Comparison of ENCODE assay signal across 8 cellular contexts in genomic region chr11:110077866-110078325, GRCh38. TPM values are rescaled to one million over a fixed set of nuclear protein-coding genes. Genes with fewer than 3 reads are reported as not detected.
A peak's percentile ranks its signal among the peaks of the same experiment; 100 is the strongest.
DNase-seq lines count a peak whose midpoint lies in the region; ATAC-seq and TF ChIP-seq lines count a peak whose summit lies in the region.

No MANE protein-coding gene starts in this region.

- peaks cover 13% of the 10 kb centered on the region for H3K27me3 Mint-ChIP-seq in activated CD4-positive, alpha-beta T cell treated with anti-CD3 and anti-CD28 coated beads for 36 hours

- H3K27me3 ChIP-seq in PC-3 (ENCODE audit: low read length) = no peaks in the 10 kb centered on the region

- intact Hi-C loops in activated CD4-positive, alpha-beta T cell treated with anti-CD3 and anti-CD28 coated beads for 36 hours (cut with DNase I, micrococcal nuclease) = loop anchor here in 1 of 2 experiments (1.0 to 5.0 kb wide), 2 partner anchors 12 to 91 kb away; no protein-coding TSS in a partner anchor
- intact Hi-C loops in PC-3 (cut with micrococcal nuclease) = loop anchor here (1.0 to 5.0 kb wide), 2 partner anchors 9 to 354 kb away; no protein-coding TSS in a partner anchor

- H3K27ac ChIP-seq in PC-3 (ENCODE audit: low read length) = peak overlapping the region; percentile 95

- H3K9me3 Mint-ChIP-seq in activated CD4-positive, alpha-beta T cell treated with anti-CD3 and anti-CD28 coated beads for 36 hours (ENCODE audit: low read depth) = peaks cover 2% of the 10 kb centered on the region

- H3K9ac ChIP-seq in PC-3 (ENCODE audit: low read length) = peak overlapping the region; percentile 81

- no peaks in the 10 kb centered on the region for H3K36me3 Mint-ChIP-seq in activated CD4-positive, alpha-beta T cell treated with anti-CD3 and anti-CD28 coated beads for 36 hours (ENCODE audit: low read depth)

- H3K4me1 Mint-ChIP-seq in activated CD4-positive, alpha-beta T cell treated with anti-CD3 and anti-CD28 coated beads for 36 hours = peaks cover 17% of the 10 kb centered on the region

- peaks cover 5% of the 10 kb centered on the region for H3K36me3 ChIP-seq in PC-3 (ENCODE audit: low read depth, low read length)

- POLR2A ChIA-PET in activated CD4-positive, alpha-beta T cell treated with anti-CD3 and anti-CD28 coated beads for 36 hours (lab: Charles Lee) = interaction anchor here (0.7 kb wide), 1 partner anchor 13 kb away, joined by 3 read pairs; no protein-coding TSS in a partner anchor
- POLR2A ChIA-PET in PC-3 (lab: Charles Lee; ENCODE audit: unreplicated experiment) = interaction anchor here (0.6 to 2.6 kb wide), 4 partner anchors 13 to 50 kb away, joined by 3 to 41 read pairs (median 6); no protein-coding TSS in a partner anchor

- peak overlapping the region; percentile 77 for H3K4me2 ChIP-seq in PC-3 (ENCODE audit: low read length)

- H3K27ac Mint-ChIP-seq in activated CD4-positive, alpha-beta T cell treated with anti-CD3 and anti-CD28 coated beads for 36 hours = peak overlapping the region; percentile 61

- CTCF ChIA-PET in activated CD4-positive, alpha-beta T cell treated with anti-CD3 and anti-CD28 coated beads for 36 hours (lab: Charles Lee) = interaction anchor here (1.3 kb wide), 1 partner anchor 96 kb away, joined by 3 read pairs; no protein-coding TSS in a partner anchor
- CTCF ChIA-PET in PC-3 (lab: Charles Lee) = interaction anchor here (1.9 kb wide), 1 partner anchor 15 kb away, joined by 9 read pairs; the partner anchor contains the start of gene ZC3H12C

- no peak for TF ChIP-seq CTCF in PC-3 (conservative IDR thresholded peaks at IDR 0.05; ENCODE audit: low read depth, low read length)
- TF ChIP-seq CTCF in fibroblast of the aortic adventitia (IDR thresholded peaks at IDR 0.05; ENCODE audit: insufficient read depth, low read length) = no peak

- H3K4me3 Mint-ChIP-seq in activated CD4-positive, alpha-beta T cell treated with anti-CD3 and anti-CD28 coated beads for 36 hours = no peak overlapping the region

- peaks cover 12% of the 10 kb centered on the region for H3F3A ChIP-seq in PC-3 (ENCODE audit: low read length, unreplicated experiment)

- peak; percentile 67 for DNase-seq in activated CD4-positive, alpha-beta T cell treated with anti-CD3 and anti-CD28 coated beads for 36 hours
- no peak for DNase-seq in activated CD4-positive, alpha-beta T cell treated with anti-CD3 and anti-CD28 coated beads for 4 hours
- DNase-seq in PC-3 (peak; percentile 92), fibroblast of the aortic adventitia (ENCODE audit: low read depth) (peak; percentile 59), D341Med (ENCODE audit: low spot score) (no peak), NCI-H1105 (lab: John Stamatoyannopoulos, UW) (no peak), mesenteric fat pad (ENCODE audit: low spot score) (no peak)

- no peaks in the 10 kb centered on the region for H3K9me2 ChIP-seq in PC-3 (replicated peaks; ENCODE audit: low read length)

- H3K9me3 ChIP-seq in PC-3 (ENCODE audit: low read length) = peaks cover 7% of the 10 kb centered on the region

- ATAC-seq in activated CD4-positive, alpha-beta T cell treated with anti-CD3 and anti-CD28 coated beads for 36 hours = peak; percentile 93
- ATAC-seq in HG02642 (IDR thresholded peaks at IDR 0.05; ENCODE audit: poor library complexity, unreplicated experiment) (peak; percentile 89), PC-3 (peak; percentile 54)

- H3K4me1 ChIP-seq in PC-3 (ENCODE audit: insufficient read depth, low read length) = peaks cover 34% of the 10 kb centered on the region

- H4K20me1 ChIP-seq in PC-3 (ENCODE audit: low read length) = no peaks in the 10 kb centered on the region

- no TSS peak for BruUV-seq in PC-3 (replicated peaks; lab: Mats Ljungman, UMichigan)

- no peaks in the 10 kb centered on the region for H3K79me2 ChIP-seq in PC-3 (ENCODE audit: low read length)

- H2AFZ ChIP-seq in PC-3 (ENCODE audit: low read length) = no peak overlapping the region

- H3K4me3 ChIP-seq in PC-3 (ENCODE audit: low read length) = peak overlapping the region; percentile 27; the same call in 1 of the 2 replicates
- no peak overlapping the region for H3K4me3 ChIP-seq in fibroblast of the aortic adventitia (ENCODE audit: low read depth, low read length)

RNA-seq across cellular contexts. Expression of gene ZC3H12C, which starts 15.3 kb away (rescaled TPM):
- 1 to 10 TPM; 1.6 TPM for total RNA-seq in activated CD4-positive, alpha-beta T cell treated with anti-CD3 and anti-CD28 coated beads for 36 hours
- total RNA-seq in PC-3 (2014; rRNA removed) (25.2 and 30.7 TPM in 2 replicates), fibroblast of the aortic adventitia (ENCODE audit: low replicate concordance) (8.7 and 17.4 TPM in 2 replicates), mesenteric fat pad (14.9 TPM)

Comparison
In these comparisons a context has a peak if more than half of its experiments do, and no peak if none do; other contexts are left out.
1. DNase-seq: peak in activated CD4-positive, alpha-beta T cell treated with anti-CD3 and anti-CD28 coated beads for 36 hours (single experiment), PC-3 (single experiment) and fibroblast of the aortic adventitia (single experiment); none in activated CD4-positive, alpha-beta T cell treated with anti-CD3 and anti-CD28 coated beads for 4 hours (0 of 2), D341Med (single experiment), NCI-H1105 (single experiment) and mesenteric fat pad (single experiment).
2. Peak in every context shown above with its lines, with median percentiles within 50 percentile points of each other: ATAC-seq.